28 cellular contexts compared by ENCODE assay signal in genomic region chr2:168787098-168787781, GRCh38. TPM values are rescaled to one million over a fixed set of nuclear protein-coding genes. Genes with fewer than 3 reads are reported as not detected.
"Had no signal": no experiment of that assay in that cellular context is flagged by ENCODE, and none has a peak within 500 bp of the region (broad histone marks: within the 10 kb centered on the region; RNA-seq: fewer than 3 reads in every experiment).

No MANE protein-coding gene starts in this region.

- ATAC-seq: activated naive CD4-positive, alpha-beta T cell treated with anti-CD3 and anti-CD28 coated beads, Interleukin-2, amount 50 U/mL, for 72 hours; activated T-cell treated with anti-CD3 and anti-CD28 coated beads, Interleukin-2, amount 50 U/mL, for 72 hours; esophagus mucosa; WTC11 had no signal

- H3K36me3 ChIP-seq: brain microvascular endothelial cell had no signal

- H3K27ac Mint-ChIP-seq: activated CD4-positive, alpha-beta memory T cell treated with anti-CD3 and anti-CD28 coated beads, Interleukin-2, amount 10 ng/mL, durations not matched to agents 7 days and 5 days; activated CD4-positive, alpha-beta T cell treated with anti-CD3 and anti-CD28 coated beads, Interleukin-2, amount 10 ng/mL, durations not matched to agents 7 days and 5 days; activated naive CD4-positive, alpha-beta T cell treated with anti-CD3 and anti-CD28 coated beads, Interleukin-2, amount 10 ng/mL, durations not matched to agents 7 days and 5 days; activated naive CD4-positive, alpha-beta T cell treated with anti-CD3 and anti-CD28 coated beads, Interleukin-2, amount 50 U/mL, for 72 hours; activated naive CD8-positive, alpha-beta T cell treated with anti-CD3 and anti-CD28 coated beads, Interleukin-2, amount 10 ng/mL, durations not matched to agents 7 days and 5 days; activated T-cell treated with anti-CD3 and anti-CD28 coated beads, Interleukin-2, amount 50 U/mL, for 24 hours; activated T-cell treated with anti-CD3 and anti-CD28 coated beads, Interleukin-2, amount 50 U/mL, for 72 hours; dendritic cell treated with granulocyte-macrophage colony-stimulating factor and Interleukin-4, amounts not matched to agents 40 ng/mL and 50 ng/mL, for 4 days; endodermal cell; WTC11 had no signal

- H3K4me3 Mint-ChIP-seq: activated CD4-positive, alpha-beta memory T cell treated with anti-CD3 and anti-CD28 coated beads, Interleukin-2, amount 10 ng/mL, durations not matched to agents 7 days and 5 days; activated CD4-positive, alpha-beta T cell treated with anti-CD3 and anti-CD28 coated beads, Interleukin-2, amount 10 ng/mL, durations not matched to agents 7 days and 5 days; activated naive CD4-positive, alpha-beta T cell treated with anti-CD3 and anti-CD28 coated beads, Interleukin-2, amount 10 ng/mL, durations not matched to agents 7 days and 5 days; activated naive CD8-positive, alpha-beta T cell treated with anti-CD3 and anti-CD28 coated beads, Interleukin-2, amount 10 ng/mL, durations not matched to agents 7 days and 5 days; activated T-cell treated with anti-CD3 and anti-CD28 coated beads, Interleukin-2, amount 50 U/mL, for 24 hours; activated T-cell treated with anti-CD3 and anti-CD28 coated beads, Interleukin-2, amount 50 U/mL, for 72 hours; central memory CD8-positive, alpha-beta T cell; dendritic cell treated with granulocyte-macrophage colony-stimulating factor and Interleukin-4, amounts not matched to agents 40 ng/mL and 50 ng/mL, for 4 days; endodermal cell; WTC11 had no signal

- DNase-seq: activated CD4-positive, alpha-beta memory T cell treated with anti-CD3 and anti-CD28 coated beads, Interleukin-2, amount 10 ng/mL, durations not matched to agents 7 days and 5 days; activated CD4-positive, alpha-beta T cell treated with anti-CD3 and anti-CD28 coated beads for 1 hour; activated CD4-positive, alpha-beta T cell treated with anti-CD3 and anti-CD28 coated beads for 4 hours; activated CD4-positive, alpha-beta T cell treated with anti-CD3 and anti-CD28 coated beads, Interleukin-2, amount 10 ng/mL, durations not matched to agents 7 days and 5 days; activated CD4-positive, alpha-beta T cell treated with anti-CD3 and anti-CD28 coated beads, Interleukin-2, amount 50 U/mL, for 4 hours; activated CD8-positive, alpha-beta memory T cell treated with anti-CD3 and anti-CD28 coated beads, Interleukin-2, amount 50 U/mL, for 48 hours; activated gamma-delta T cell; activated naive CD4-positive, alpha-beta T cell; activated naive CD4-positive, alpha-beta T cell treated with anti-CD3 and anti-CD28 coated beads, Interleukin-2, amount 10 ng/mL, durations not matched to agents 7 days and 5 days; activated naive CD8-positive, alpha-beta T cell treated with anti-CD3 and anti-CD28 coated beads, Interleukin-2, amount 10 ng/mL, durations not matched to agents 7 days and 5 days; activated T-cell treated with anti-CD3 and anti-CD28 coated beads for 4 hours; activated T-cell treated with anti-CD3 and anti-CD28 coated beads, Interleukin-2, amount 50 U/mL, for 24 hours; activated T-cell treated with anti-CD3 and anti-CD28 coated beads, Interleukin-2, amount 50 U/mL, for 72 hours; brain microvascular endothelial cell; dorsolateral prefrontal cortex; effector memory CD4-positive, alpha-beta T cell; endodermal cell; foreskin fibroblast; T-helper 2 cell had no signal

- H3K27me3 ChIP-seq: brain microvascular endothelial cell, dorsolateral prefrontal cortex had no signal

- H3K4me3 ChIP-seq: coronary artery, dorsolateral prefrontal cortex had no signal

- H3K27me3 Mint-ChIP-seq: activated CD4-positive, alpha-beta memory T cell treated with anti-CD3 and anti-CD28 coated beads, Interleukin-2, amount 10 ng/mL, durations not matched to agents 7 days and 5 days; activated CD4-positive, alpha-beta T cell treated with anti-CD3 and anti-CD28 coated beads, Interleukin-2, amount 10 ng/mL, durations not matched to agents 7 days and 5 days; activated naive CD4-positive, alpha-beta T cell treated with anti-CD3 and anti-CD28 coated beads, Interleukin-2, amount 10 ng/mL, durations not matched to agents 7 days and 5 days; activated T-cell treated with anti-CD3 and anti-CD28 coated beads, Interleukin-2, amount 50 U/mL, for 24 hours; central memory CD8-positive, alpha-beta T cell; dendritic cell treated with granulocyte-macrophage colony-stimulating factor and Interleukin-4, amounts not matched to agents 40 ng/mL and 50 ng/mL, for 4 days had no signal

- H3K4me1 Mint-ChIP-seq: activated CD4-positive, alpha-beta memory T cell treated with anti-CD3 and anti-CD28 coated beads, Interleukin-2, amount 10 ng/mL, durations not matched to agents 7 days and 5 days; activated CD4-positive, alpha-beta T cell treated with anti-CD3 and anti-CD28 coated beads, Interleukin-2, amount 10 ng/mL, durations not matched to agents 7 days and 5 days; activated naive CD4-positive, alpha-beta T cell treated with anti-CD3 and anti-CD28 coated beads, Interleukin-2, amount 10 ng/mL, durations not matched to agents 7 days and 5 days; central memory CD8-positive, alpha-beta T cell; endodermal cell had no signal

- H3K27ac ChIP-seq: brain microvascular endothelial cell, coronary artery, dorsolateral prefrontal cortex, VCaP had no signal

- H3K36me3 Mint-ChIP-seq: activated naive CD4-positive, alpha-beta T cell treated with anti-CD3 and anti-CD28 coated beads, Interleukin-2, amount 10 ng/mL, durations not matched to agents 7 days and 5 days; activated naive CD4-positive, alpha-beta T cell treated with anti-CD3 and anti-CD28 coated beads, Interleukin-2, amount 50 U/mL, for 72 hours; WTC11 had no signal

- H3K9me3 Mint-ChIP-seq: activated CD4-positive, alpha-beta memory T cell treated with anti-CD3 and anti-CD28 coated beads, Interleukin-2, amount 10 ng/mL, durations not matched to agents 7 days and 5 days; activated CD4-positive, alpha-beta T cell treated with anti-CD3 and anti-CD28 coated beads, Interleukin-2, amount 10 ng/mL, durations not matched to agents 7 days and 5 days; activated naive CD4-positive, alpha-beta T cell treated with anti-CD3 and anti-CD28 coated beads, Interleukin-2, amount 10 ng/mL, durations not matched to agents 7 days and 5 days; activated naive CD8-positive, alpha-beta T cell treated with anti-CD3 and anti-CD28 coated beads, Interleukin-2, amount 10 ng/mL, durations not matched to agents 7 days and 5 days; activated T-cell treated with anti-CD3 and anti-CD28 coated beads, Interleukin-2, amount 50 U/mL, for 24 hours; activated T-cell treated with anti-CD3 and anti-CD28 coated beads, Interleukin-2, amount 50 U/mL, for 72 hours; central memory CD8-positive, alpha-beta T cell; dendritic cell treated with granulocyte-macrophage colony-stimulating factor and Interleukin-4, amounts not matched to agents 40 ng/mL and 50 ng/mL, for 4 days had no signal

RNA-seq across cellular contexts. Expression of gene NOSTRIN, which starts 15.2 kb away (rescaled TPM):
- total RNA-seq: activated CD4-positive, alpha-beta memory T cell treated with anti-CD3 and anti-CD28 coated beads, Interleukin-2, amount 10 ng/mL, durations not matched to agents 7 days and 5 days; activated CD4-positive, alpha-beta T cell treated with anti-CD3 and anti-CD28 coated beads, Interleukin-2, amount 10 ng/mL, durations not matched to agents 7 days and 5 days; activated naive CD4-positive, alpha-beta T cell treated with anti-CD3 and anti-CD28 coated beads, Interleukin-2, amount 50 U/mL, for 72 hours; activated naive CD8-positive, alpha-beta T cell treated with anti-CD3 and anti-CD28 coated beads, Interleukin-2, amount 10 ng/mL, durations not matched to agents 7 days and 5 days; activated T-cell treated with anti-CD3 and anti-CD28 coated beads, Interleukin-2, amount 50 U/mL, for 72 hours; astrocyte; T-helper 1 cell treated with Interleukin-12 subunit alpha and Interleukin-12 subunit beta and Interleukin-4 antibody, amounts not matched to agents 30 ng/mL and 1 ng/mL, for 36 hours had no signal
